ENCODE assay signal across 24 cellular contexts in the genomic region with DNA sequence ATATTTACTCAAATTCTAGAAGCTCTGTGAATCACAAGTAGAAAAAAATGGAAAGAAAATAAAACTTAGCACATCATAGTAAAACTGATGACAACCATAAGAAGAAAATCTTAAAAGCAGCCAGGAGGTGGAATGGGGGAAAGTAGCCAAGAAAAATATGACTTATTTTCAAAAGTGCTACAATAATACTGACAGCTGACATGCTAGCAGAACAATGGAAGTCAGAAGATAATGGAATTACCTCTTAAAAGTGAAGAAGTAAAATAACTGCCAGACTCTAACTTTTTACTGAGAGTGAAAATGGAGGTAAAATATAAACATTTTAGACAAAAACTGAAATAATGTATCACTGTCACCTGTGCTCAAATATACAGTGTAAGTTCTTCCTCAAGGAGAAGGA.
DNase-seq lines count a peak whose midpoint lies in the region; ATAC-seq, FAIRE-seq and TF ChIP-seq lines count a peak whose summit lies in the region.
"Had no signal": no experiment of that assay in that cellular context is flagged by ENCODE, and none has a peak within 500 bp of the region (broad histone marks: within the 10 kb centered on the region; RNA-seq: fewer than 3 reads in every experiment).

No MANE protein-coding gene starts in this region.

- ATAC-seq in HepG2: no peak
- ATAC-seq in right lobe of liver: no peak
- ATAC-seq in body of pancreas: no peak
- ATAC-seq in HG02852 (IDR thresholded peaks at IDR 0.05; ENCODE audit: unreplicated experiment): no peak
- ATAC-seq: activated CD4-positive, CD25-positive, alpha-beta regulatory T cell treated with anti-CD3 and anti-CD28 coated beads, Interleukin-2, amount 50 U/mL, for 24 hours; activated naive CD4-positive, alpha-beta T cell treated with anti-CD3 and anti-CD28 coated beads, Interleukin-2, amount 50 U/mL, for 72 hours; naive thymus-derived CD4-positive, alpha-beta T cell; pancreas had no signal

- no TSS peak for BruUV-seq in HepG2 (replicated peaks; lab: Mats Ljungman, UMichigan)

- TF ChIP-seq POLR2A in HepG2 (IDR thresholded peaks at IDR 0.05; ENCODE audit: insufficient read depth in 1 of 2, low read depth in 2 of 2, low read length in 2 of 2): no peak
- TF ChIP-seq POLR2A in right lobe of liver (IDR thresholded peaks at IDR 0.05): no peak
- no peak for TF ChIP-seq POLR2A in body of pancreas (IDR thresholded peaks at IDR 0.05)

- H3K9me3 ChIP-seq in HepG2 (ENCODE audit: low read length): peaks cover 58% of the 10 kb centered on the region
- H3K9me3 ChIP-seq in right lobe of liver: no peaks in the 10 kb centered on the region
- H3K9me3 ChIP-seq in body of pancreas: no peaks in the 10 kb centered on the region
- H3K9me3 ChIP-seq: pancreas had no signal

- no peaks in the 10 kb centered on the region for H3K79me2 ChIP-seq in HepG2 (ENCODE audit: insufficient read depth, low read length)

- TF ChIP-seq EP300 in HepG2 (IDR thresholded peaks at IDR 0.05; ENCODE audit: low read depth in 2 of 2, low read length in 2 of 2) (no peak), HepG2 (CRISPR knock-in tag; IDR thresholded peaks at IDR 0.05; ENCODE audit: borderline replicate concordance) (no peak)

- no peak overlapping the region for H3K4me2 ChIP-seq in HepG2 (ENCODE audit: low read depth, low read length)

- H4K20me1 ChIP-seq in HepG2 (ENCODE audit: insufficient read depth, low read length): no peaks in the 10 kb centered on the region

- intact Hi-C loops in HepG2 (cut with micrococcal nuclease; ENCODE audit: unreplicated experiment): no loop called here
- intact Hi-C loops in right lobe of liver (cut with DNase I): no loop called here
- intact Hi-C loops in body of pancreas (cut with DNase I): no loop called here

- FAIRE-seq in HepG2 (lab: Jason Lieb, UNC): no peak
- FAIRE-seq: pancreas had no signal

- TF ChIP-seq CTCF in HepG2 (CRISPR knock-in tag; IDR thresholded peaks at IDR 0.05) (no peak), right lobe of liver (IDR thresholded peaks at IDR 0.05) (no peak), epithelial cell of esophagus (IDR thresholded peaks at IDR 0.05; ENCODE audit: insufficient read depth, low read depth, low read length, missing control alignments) (no peak), body of pancreas (IDR thresholded peaks at IDR 0.05) (no peak)

- CTCF ChIA-PET in HepG2 (lab: Yijun Ruan, JAX; ENCODE audit: low intra/inter-chr PET ratio, low total read pairs): no interaction called here

- H3K4me3 ChIP-seq in HepG2 (replicated peaks in 1 of 3; ENCODE audit: insufficient read depth in 1 of 3, low read depth in 2 of 3, low read length in 3 of 3) (no peak overlapping the region), right lobe of liver (no peak overlapping the region), epithelial cell of esophagus (ENCODE audit: low read length) (no peak overlapping the region), body of pancreas (no peak overlapping the region)
- H3K4me3 ChIP-seq: breast epithelium, dorsolateral prefrontal cortex, lung, pancreas, uterus had no signal

- no peak for TF ChIP-seq RAD21 in HepG2 (CRISPR knock-in tag; IDR thresholded peaks at IDR 0.05)

- H3K27me3 ChIP-seq in HepG2 (ENCODE audit: control insufficient read depth in 1 of 2, insufficient read depth in 2 of 2, low read length in 2 of 2) (no peaks in the 10 kb centered on the region), right lobe of liver (no peaks in the 10 kb centered on the region), body of pancreas (no peaks in the 10 kb centered on the region)
- H3K27me3 ChIP-seq: breast epithelium, dorsolateral prefrontal cortex, pancreas, uterus had no signal

- no peak overlapping the region for H3K9ac ChIP-seq in HepG2 (ENCODE audit: insufficient read depth, low read depth, low read length)

- in situ Hi-C loops in HepG2 (cut with HindIII; ENCODE audit: extremely low pct_ligation_motif_present, low pct_unique_long_range_greater_than_20kb): no loop called here

- H3K4me1 ChIP-seq in HepG2 (ENCODE audit: insufficient read depth, low read length): no peaks in the 10 kb centered on the region
- H3K4me1 ChIP-seq in right lobe of liver: no peaks in the 10 kb centered on the region
- no peaks in the 10 kb centered on the region for H3K4me1 ChIP-seq in body of pancreas
- H3K4me1 ChIP-seq: breast epithelium, pancreas, uterus had no signal

- no peak overlapping the region for H2AFZ ChIP-seq in HepG2 (ENCODE audit: low read length)

- H3K36me3 ChIP-seq in HepG2 (replicated peaks in 1 of 2; ENCODE audit: control insufficient read depth in 1 of 2, insufficient read depth in 2 of 2, low read length in 2 of 2) (no peaks in the 10 kb centered on the region), right lobe of liver (no peaks in the 10 kb centered on the region), body of pancreas (replicated peaks in 1 of 2; ENCODE audit: insufficient read depth in 1 of 2, low read depth in 2 of 2) (no peaks in the 10 kb centered on the region)
- H3K36me3 ChIP-seq: breast epithelium, pancreas, uterus had no signal

- POLR2A ChIA-PET in HepG2 (lab: Yijun Ruan, JAX): no interaction called here

- DNase-seq in HepG2 (ENCODE audit: low spot score): no peak
- DNase-seq in right lobe of liver: no peak
- DNase-seq in NCI-H69 (lab: John Stamatoyannopoulos, UW): peak; percentile 29
- peak; percentile 25 for DNase-seq in epithelial cell of esophagus (ENCODE audit: low read depth)
- no peak for DNase-seq in body of pancreas
- DNase-seq in NOMO-1 (lab: John Stamatoyannopoulos, UW; ENCODE audit: unreplicated experiment in 2 of 2): no peak
- DNase-seq in AG08396 (ENCODE audit: low spot score): no peak
- DNase-seq: activated T-cell treated with anti-CD3 and anti-CD28 coated beads, Interleukin-2, amount 50 U/mL, for 48 hours; CD8-positive, alpha-beta memory T cell; dorsolateral prefrontal cortex; head of caudate nucleus; KG1; naive thymus-derived CD4-positive, alpha-beta T cell; NCI-H1417 treated with DMSO at 0.1 percent for 48 hours; NCI-H446; pancreas; stimulated activated CD4-positive, alpha-beta T cell treated with anti-CD3 and anti-CD28 coated beads, Interleukin-4, amount 100 ng/mL, for 1 hour; substantia nigra; uterus had no signal

- H3K27ac ChIP-seq in HepG2 (ENCODE audit: extremely low read length, insufficient read depth, low read length) (no peak overlapping the region), right lobe of liver (no peak overlapping the region), body of pancreas (no peak overlapping the region)
- H3K27ac ChIP-seq: breast epithelium, dorsolateral prefrontal cortex, pancreas, uterus had no signal

TF ChIP-seq in HepG2, 621 proteins besides CTCF, POLR2A, EP300 and RAD21:
- TF ChIP-seq ATAD3A (CRISPR knock-in tag; IDR thresholded peaks at IDR 0.05) (no peak), ZNF331 (CRISPR knock-in tag; IDR thresholded peaks at IDR 0.05) (no peak), ZNF460 (CRISPR knock-in tag; IDR thresholded peaks at IDR 0.05; ENCODE audit: borderline replicate concordance) (no peak), SNAPC5 (CRISPR knock-in tag; IDR thresholded peaks at IDR 0.05; ENCODE audit: borderline replicate concordance) (no peak), ARID2 (CRISPR knock-in tag; IDR thresholded peaks at IDR 0.05; ENCODE audit: borderline replicate concordance) (no peak), MXD4 (CRISPR knock-in tag; IDR thresholded peaks at IDR 0.05) (no peak), ZNF317 (CRISPR knock-in tag; IDR thresholded peaks at IDR 0.05) (peak; percentile 100)
- TF ChIP-seq, protein P1, sequence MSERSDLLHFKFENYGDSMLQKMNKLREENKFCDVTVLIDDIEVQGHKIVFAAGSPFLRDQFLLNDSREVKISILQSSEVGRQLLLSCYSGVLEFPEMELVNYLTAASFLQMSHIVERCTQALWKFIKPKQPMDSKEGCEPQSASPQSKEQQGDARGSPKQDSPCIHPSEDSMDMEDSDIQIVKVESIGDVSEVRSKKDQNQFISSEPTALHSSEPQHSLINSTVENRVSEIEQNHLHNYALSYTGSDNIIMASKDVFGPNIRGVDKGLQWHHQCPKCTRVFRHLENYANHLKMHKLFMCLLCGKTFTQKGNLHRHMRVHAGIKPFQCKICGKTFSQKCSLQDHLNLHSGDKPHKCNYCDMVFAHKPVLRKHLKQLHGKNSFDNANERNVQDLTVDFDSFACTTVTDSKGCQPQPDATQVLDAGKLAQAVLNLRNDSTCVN (CRISPR knock-in tag; IDR thresholded peaks at IDR 0.05; ENCODE audit: borderline replicate concordance): no peak

Comparison
In these comparisons a context has a peak if more than half of its experiments do, and no peak if none do; other contexts are left out.
1. DNase-seq: peak in NCI-H69 (single experiment) and epithelial cell of esophagus (single experiment); none in HepG2 (single experiment), right lobe of liver (0 of 3), body of pancreas (0 of 4), NOMO-1 (0 of 2) and AG08396 (single experiment).